In the genomic region with DNA sequence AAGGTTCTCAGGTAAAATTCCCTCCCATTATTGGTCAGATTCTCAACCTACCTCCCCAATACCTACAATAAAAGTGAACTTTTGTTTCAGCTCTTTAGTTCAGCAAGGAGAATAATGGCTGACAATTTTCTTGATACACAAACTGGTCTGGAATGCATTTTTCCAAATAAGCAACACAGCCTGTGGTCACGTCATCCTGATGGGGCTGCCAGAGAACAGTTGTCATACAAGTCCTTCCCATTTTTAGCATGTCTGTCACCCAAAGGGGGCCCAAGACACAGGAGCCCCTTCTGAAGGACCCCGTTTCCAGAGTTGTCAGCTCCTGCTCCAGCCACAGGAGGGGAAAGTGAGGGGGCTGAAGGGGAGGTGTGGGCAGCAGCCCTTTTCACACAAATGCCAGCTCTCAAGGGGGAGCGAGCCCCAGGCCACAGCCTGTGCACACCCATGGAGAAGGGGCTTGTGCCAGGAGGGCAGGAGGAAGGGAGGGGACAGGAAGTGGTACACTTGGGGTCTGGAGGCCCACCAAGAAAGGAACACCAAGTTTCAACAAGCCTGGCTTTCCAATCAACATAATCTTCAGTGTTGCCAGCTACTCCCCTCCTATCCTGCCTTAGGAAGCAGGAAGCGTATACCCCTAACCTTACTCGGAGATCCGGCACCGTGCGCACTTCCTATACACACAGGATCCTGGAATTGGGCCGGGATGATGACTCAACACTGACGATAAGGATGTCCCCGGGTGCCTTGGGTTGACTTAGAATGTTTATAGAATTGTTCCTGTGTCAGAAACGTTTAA, we compare ENCODE assay signal across 11 cellular contexts. TPM values are rescaled to one million over a fixed set of nuclear protein-coding genes. Genes with fewer than 3 reads are reported as not detected.
DNase-seq lines count a peak whose midpoint lies in the region; ATAC-seq, FAIRE-seq and TF ChIP-seq lines count a peak whose summit lies in the region.
"Had no signal": no experiment of that assay in that cellular context is flagged by ENCODE, and none has a peak within 500 bp of the region (broad histone marks: within the 10 kb centered on the region; RNA-seq: fewer than 3 reads in every experiment).

No MANE protein-coding gene starts in this region.

- CTCF ChIA-PET in endothelial cell of umbilical vein (lab: Charles Lee), result interaction anchor here (0.6 to 2.3 kb wide), 5 partner anchors 19 to 728 kb away, joined by 3 to 9 read pairs (median 5); no protein-coding TSS in a partner anchor

- H3K4me3 ChIP-seq in endothelial cell of umbilical vein (replicated peaks in 1 of 3; ENCODE audit: insufficient read depth in 1 of 3, low read depth in 1 of 3, low read length in 3 of 3), result no peak overlapping the region
- no peak overlapping the region for H3K4me3 ChIP-seq in mesendoderm (ENCODE audit: low read length)
- no peak overlapping the region for H3K4me3 ChIP-seq in urinary bladder (ENCODE audit: low read depth, low read length)

- H3K4ac ChIP-seq in mesendoderm (ENCODE audit: low read depth, low read length), result no peak overlapping the region

- whole genome bisulfite sequencing in mesendoderm (ENCODE audit: extremely low coverage, insufficient coverage, low lambda C conversion rate), result no CpG with 5 or more reads among the region's 12 CpGs
- WGBS in urinary bladder, result 31% methylated on average over 12 of the region's 12 CpGs

- TF ChIP-seq POLR2A in endothelial cell of umbilical vein (IDR thresholded peaks at IDR 0.05; ENCODE audit: low read depth, low read length), result peak; percentile 57

- no peak overlapping the region for H4K5ac ChIP-seq in mesendoderm (ENCODE audit: low read length)

- H3K9ac ChIP-seq in endothelial cell of umbilical vein (replicated peaks; ENCODE audit: extremely low read depth, insufficient read depth, low read length) (peak overlapping the region; percentile 72), mesendoderm (ENCODE audit: low read length) (no peak overlapping the region)

- H2BK120ac ChIP-seq in mesendoderm (ENCODE audit: low read depth, low read length), result no peak overlapping the region

- peak; percentile 99 for FAIRE-seq in endothelial cell of umbilical vein (lab: Jason Lieb, UNC)
- FAIRE-seq: GM12892 had no signal

- H3K79me1 ChIP-seq in mesendoderm (ENCODE audit: low read length), result no peaks in the 10 kb centered on the region

- peak overlapping the region; percentile 64 for H2BK5ac ChIP-seq in mesendoderm (ENCODE audit: low read length)

- H3K4me2 ChIP-seq in endothelial cell of umbilical vein (ENCODE audit: insufficient read depth, low read length), result peak overlapping the region; percentile 62
- H3K4me2 ChIP-seq in mesendoderm (ENCODE audit: low read length), result no peak overlapping the region

- H3K79me2 ChIP-seq in endothelial cell of umbilical vein (ENCODE audit: control insufficient read depth, insufficient read depth, low read length) (no peaks in the 10 kb centered on the region), mesendoderm (ENCODE audit: control insufficient read depth, insufficient read depth, low read length) (no peaks in the 10 kb centered on the region)

- no peak overlapping the region for H2BK15ac ChIP-seq in mesendoderm (replicated peaks; ENCODE audit: low read depth)

- H3K23ac ChIP-seq in mesendoderm (ENCODE audit: low read length), result peak overlapping the region; percentile 83

- peak overlapping the region; percentile 44 for H3K18ac ChIP-seq in mesendoderm (ENCODE audit: low read length)

- H3K27ac ChIP-seq in endothelial cell of umbilical vein (ENCODE audit: insufficient read depth, low read depth, low read length) (peak overlapping the region; percentile 96), mesendoderm (ENCODE audit: low read depth, low read length) (peak overlapping the region; percentile 4), urinary bladder (ENCODE audit: low read depth) (peak overlapping the region; percentile 92)

- peak overlapping the region; percentile 56 for H3K56ac ChIP-seq in mesendoderm (ENCODE audit: low read length)

- TSS peak; percentile 95 for BruUV-seq in endothelial cell of umbilical vein (replicated peaks; lab: Mats Ljungman, UMichigan)

- no peak for ATAC-seq in GM19023 (IDR thresholded peaks at IDR 0.05; ENCODE audit: unreplicated experiment)
- ATAC-seq in HG02981 (IDR thresholded peaks at IDR 0.05; ENCODE audit: unreplicated experiment), result no peak
- no peak for ATAC-seq in GM21619 (IDR thresholded peaks at IDR 0.05; ENCODE audit: unreplicated experiment)

- no peaks in the 10 kb centered on the region for H3K9me1 ChIP-seq in endothelial cell of umbilical vein (replicated peaks; ENCODE audit: control insufficient read depth, extremely low read depth, insufficient read depth, low read length)

- no peaks in the 10 kb centered on the region for H4K20me1 ChIP-seq in endothelial cell of umbilical vein (replicated peaks; ENCODE audit: control insufficient read depth, extremely low read depth, insufficient read depth, low read length)

- dilution Hi-C loops in endothelial cell of umbilical vein (cut with MboI; ENCODE audit: extremely low pct_ligation_motif_present, low sequenced_read_pairs), result no loop called here

- DNase-seq in NCI-H460 (ENCODE audit: extremely low read depth, low read depth), result peak; percentile 24
- DNase-seq in endothelial cell of umbilical vein (ENCODE audit: low read depth, low spot score), result peak; percentile 89
- no peak for DNase-seq in mesendoderm
- no peak for DNase-seq in NCI-H446 treated with DMSO at 0.1 percent for 48 hours (lab: John Stamatoyannopoulos, UW)
- DNase-seq: activated CD4-positive, alpha-beta memory T cell treated with anti-CD3 and anti-CD28 coated beads, Interleukin-2, amount 10 ng/mL, durations not matched to agents 7 days and 5 days; glutamatergic neuron had no signal

- H3K36me3 ChIP-seq in endothelial cell of umbilical vein (ENCODE audit: control insufficient read depth in 2 of 2, extremely low read depth in 1 of 2, insufficient read depth in 2 of 2, low read length in 2 of 2) (no peaks in the 10 kb centered on the region), mesendoderm (ENCODE audit: control insufficient read depth, insufficient read depth, low read length) (no peaks in the 10 kb centered on the region), urinary bladder (ENCODE audit: insufficient read depth) (no peaks in the 10 kb centered on the region)

- H3K9me3 ChIP-seq in endothelial cell of umbilical vein (replicated peaks; ENCODE audit: control insufficient read depth, insufficient read depth, low read length), result no peaks in the 10 kb centered on the region

- peak overlapping the region; percentile 79 for H2AFZ ChIP-seq in endothelial cell of umbilical vein (ENCODE audit: low read depth, low read length)

- POLR2A ChIA-PET in endothelial cell of umbilical vein (lab: Charles Lee), result no interaction called here

- H2AK5ac ChIP-seq in mesendoderm (ENCODE audit: low read length), result peak overlapping the region; percentile 84

- no peak for TF ChIP-seq CTCF in endothelial cell of umbilical vein (IDR thresholded peaks at IDR 0.05; ENCODE audit: extremely low read depth in 1 of 2, insufficient read depth in 1 of 2, low read depth in 1 of 2, low read length in 2 of 2)

- intact Hi-C loops in endothelial cell of umbilical vein (cut with micrococcal nuclease), result loop anchor here (1.0 kb wide), 4 partner anchors 26 to 88 kb away; no protein-coding TSS in a partner anchor

- H3K27me3 ChIP-seq in endothelial cell of umbilical vein (ENCODE audit: control insufficient read depth in 2 of 2, insufficient read depth in 2 of 2, low read length in 2 of 2), result no peaks in the 10 kb centered on the region
- H3K27me3 ChIP-seq in mesendoderm (ENCODE audit: insufficient read depth, low read length, poor library complexity), result no peaks in the 10 kb centered on the region

- H3K4me1 ChIP-seq in endothelial cell of umbilical vein (ENCODE audit: control insufficient read depth, extremely low read depth, insufficient read depth, low read length), result peaks cover 30% of the 10 kb centered on the region
- peaks cover 15% of the 10 kb centered on the region for H3K4me1 ChIP-seq in mesendoderm (ENCODE audit: control insufficient read depth, low read depth, low read length)
- H3K4me1 ChIP-seq in urinary bladder (ENCODE audit: insufficient read depth), result peaks cover 3% of the 10 kb centered on the region

- no peak overlapping the region for H4K8ac ChIP-seq in mesendoderm (ENCODE audit: low read depth, low read length)

TF ChIP-seq in endothelial cell of umbilical vein, 7 proteins besides CTCF, POLR2A, EP300 and RAD21:
- TF ChIP-seq EZH2 (IDR thresholded peaks at IDR 0.05; ENCODE audit: borderline replicate concordance, low read depth, low read length, severe bottlenecking), result no peak
- TF ChIP-seq FOS (IDR thresholded peaks at IDR 0.05; ENCODE audit: borderline replicate concordance, insufficient read depth, low read length), result peak; percentile 96
- TF ChIP-seq POLR2AphosphoS5 (IDR thresholded peaks at IDR 0.05; ENCODE audit: insufficient read depth, low read depth, low read length), result peak; percentile 80
- peak; percentile 83 for TF ChIP-seq JUN (IDR thresholded peaks at IDR 0.05; ENCODE audit: borderline replicate concordance, insufficient read depth, insufficient read length, low read depth)
- TF ChIP-seq GATA2 (IDR thresholded peaks at IDR 0.05; ENCODE audit: insufficient read depth, insufficient read length, low read depth, low read length), result peak; percentile 78
- TF ChIP-seq, protein P1, sequence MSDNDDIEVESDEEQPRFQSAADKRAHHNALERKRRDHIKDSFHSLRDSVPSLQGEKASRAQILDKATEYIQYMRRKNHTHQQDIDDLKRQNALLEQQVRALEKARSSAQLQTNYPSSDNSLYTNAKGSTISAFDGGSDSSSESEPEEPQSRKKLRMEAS (IDR thresholded peaks at IDR 0.05; ENCODE audit: insufficient read depth, insufficient read length), result no peak
- no peak for TF ChIP-seq MYC (IDR thresholded peaks at IDR 0.05; ENCODE audit: low read depth, low read length)
TF ChIP-seq in endothelial cell of umbilical vein: peak in this region for 4.

RNA-seq across cellular contexts. Expression of gene PDLIM1, which starts 43.4 kb away (rescaled TPM):
- total RNA-seq in NCI-H460 (2014; rRNA removed; shearing (Covaris generic)), result 19.4 and 21.0 TPM in 2 replicates
- 12.8 and 15.6 TPM in 2 replicates for polyA plus RNA-seq in NCI-H460 (2014; cell fraction: nucleus; rRNA removed)
- total RNA-seq in endothelial cell of umbilical vein (70.4 and 122 TPM in 2 replicates), urinary bladder (24.4 TPM)
- polyA plus RNA-seq in endothelial cell of umbilical vein (84.8 and 91.1 TPM in 2 replicates), urinary bladder (217 TPM)
- 102 and 105 TPM in 2 replicates for polyA plus RNA-seq in endothelial cell of umbilical vein (2011; cell fraction: cytosol; rRNA removed)
- 49.1 and 58.9 TPM in 2 replicates for polyA plus RNA-seq in endothelial cell of umbilical vein (2011; cell fraction: nucleus; rRNA removed)
- 192 and 244 TPM in 2 replicates for polyA plus RNA-seq in endothelial cell of umbilical vein (2012)
- 67.0 and 86.1 TPM in 2 replicates for polyA minus RNA-seq in endothelial cell of umbilical vein
- 12.6 TPM for polyA minus RNA-seq in endothelial cell of umbilical vein (2011; cell fraction: cytosol; rRNA and poly(A)+ RNA removed)
- polyA minus RNA-seq in endothelial cell of umbilical vein (2011; cell fraction: nucleus; rRNA and poly(A)+ RNA removed), result 32.6 and 32.8 TPM in 2 replicates
- 212 TPM for polyA plus RNA-seq in mesendoderm (2013, experiment 1 of 2)
- polyA plus RNA-seq in mesendoderm (2013, experiment 2 of 2), result 220 TPM

Comparison
In these comparisons a context has a peak if more than half of its experiments do, and no peak if none do; other contexts are left out.
1. DNase-seq: peak in NCI-H460 (single experiment) and endothelial cell of umbilical vein (single experiment); none in mesendoderm (single experiment) and NCI-H446 treated with DMSO at 0.1 percent for 48 hours (single experiment).
2. H3K27ac ChIP-seq: peak in every context shown above with its lines; median percentile 96 in endothelial cell of umbilical vein; 92 in urinary bladder; 4 in mesendoderm.